In the genomic region with DNA sequence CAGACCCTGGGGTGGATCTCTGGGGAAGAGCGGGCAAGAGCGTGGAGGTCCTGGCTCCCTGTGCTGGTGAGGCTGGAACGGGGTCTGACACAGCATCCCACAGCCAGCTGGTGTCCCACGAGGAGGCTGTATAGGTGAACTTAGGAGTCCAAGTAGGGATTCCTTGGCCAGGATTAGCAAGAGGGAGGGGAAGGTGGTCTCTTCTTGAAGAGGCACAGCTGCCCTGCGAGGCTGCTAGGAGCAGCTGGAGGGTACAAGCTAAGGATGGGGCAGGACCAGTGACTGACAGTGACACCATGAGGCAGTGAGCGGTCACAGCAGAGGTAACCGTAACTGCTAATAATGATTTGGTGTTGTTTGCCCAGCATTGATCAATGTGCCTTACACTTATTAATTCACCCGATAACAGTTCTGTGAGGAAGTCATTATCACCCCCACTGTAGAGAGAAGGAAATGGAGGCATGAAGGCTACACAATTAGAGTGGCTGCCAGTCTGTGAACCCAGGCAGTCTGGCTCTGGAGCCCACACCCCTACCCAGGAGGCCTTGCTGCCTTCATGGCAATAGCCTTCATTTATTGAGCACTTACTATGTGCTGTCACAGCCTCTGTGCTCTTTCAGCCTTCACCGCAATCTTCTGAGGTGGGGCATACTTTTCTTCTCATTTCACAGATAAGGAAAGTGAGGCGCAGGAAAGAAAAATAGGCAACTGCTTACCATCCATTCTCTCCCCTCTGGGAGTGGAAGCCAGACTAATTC, we compare ENCODE assay signal across 8 cellular contexts. TPM values are rescaled to one million over a fixed set of nuclear protein-coding genes. Genes with fewer than 3 reads are reported as not detected.
DNase-seq lines count a peak whose midpoint lies in the region; ATAC-seq and TF ChIP-seq lines count a peak whose summit lies in the region.

No MANE protein-coding gene starts in this region.

- WGBS in liver: 61% methylated on average over 10 of the region's 10 CpGs
- 66 to 71% methylated on average over 10 of the region's 10 CpGs for WGBS in tibial nerve, 2 donors

- H3K9ac ChIP-seq in liver (ENCODE audit: low read depth in 1 of 2, low read length in 2 of 2): no peak overlapping the region

- no peaks in the 10 kb centered on the region for H3K27me3 ChIP-seq in liver (ENCODE audit: control insufficient read depth in 4 of 4, insufficient read depth in 4 of 4, low read length in 3 of 4)
- H3K27me3 ChIP-seq in tibial nerve: no peaks in the 10 kb centered on the region

- TF ChIP-seq POLR2A in tibial nerve (IDR thresholded peaks at IDR 0.05): no peak

- peak; percentile 66 for TF ChIP-seq CTCF in liver (IDR thresholded peaks at IDR 0.05; ENCODE audit: low read depth, low read length, missing input control)
- peak; percentile 33 to 66 (median 59) for TF ChIP-seq CTCF in tibial nerve (IDR thresholded peaks at IDR 0.05)

- no peak overlapping the region for H3K4me3 ChIP-seq in Jurkat, Clone E6-1 (ENCODE audit: low read length)
- H3K4me3 ChIP-seq in liver (ENCODE audit: low read depth in 1 of 3, low read length in 3 of 3) (no peak overlapping the region), tibial nerve (no peak overlapping the region)

- TF ChIP-seq EP300 in tibial nerve (IDR thresholded peaks at IDR 0.05): no peak

- DNase-seq in Daoy (ENCODE audit: low read depth) (peak; percentile 78), SW480 (ENCODE audit: low spot score) (peak; percentile 43), tibial nerve (ENCODE audit: low spot score in 2 of 2) (no peak), inferior parietal cortex (ENCODE audit: extremely low spot score) (no peak)
- DNase-seq in Jurkat, Clone E6-1 (ENCODE audit: low read depth, low spot score): peak; percentile 15
- DNase-seq in central memory CD4-positive, alpha-beta T cell: peak; percentile 24

- H3K36me3 ChIP-seq in liver (ENCODE audit: control insufficient read depth in 4 of 4, insufficient read depth in 3 of 4, low read depth in 1 of 4, low read length in 3 of 4) (no peaks in the 10 kb centered on the region), tibial nerve (no peaks in the 10 kb centered on the region)

- H3K9me3 ChIP-seq in liver (ENCODE audit: control insufficient read depth in 4 of 4, low read length in 3 of 4): no peaks in the 10 kb centered on the region
- H3K9me3 ChIP-seq in tibial nerve: no peaks in the 10 kb centered on the region

- peak; percentile 90 to 94 for TF ChIP-seq RAD21 in liver (IDR thresholded peaks at IDR 0.05)

- no peak overlapping the region for H3K27ac ChIP-seq in liver (ENCODE audit: low read depth in 1 of 2, low read length in 2 of 2)
- H3K27ac ChIP-seq in tibial nerve: peak overlapping the region in 1 of 4 donors; percentile 79

- peak; percentile 78 for ATAC-seq in GM21381 (IDR thresholded peaks at IDR 0.05; ENCODE audit: unreplicated experiment)

- H3K4me1 ChIP-seq in liver (ENCODE audit: control insufficient read depth in 4 of 4, insufficient read depth in 4 of 4, low read length in 3 of 4): peaks cover 5 to 15% (median 13%) of the 10 kb centered on the region in 4 donors
- H3K4me1 ChIP-seq in tibial nerve: peaks cover 0 to 33% (median 11%) of the 10 kb centered on the region in 4 donors

TF ChIP-seq in liver, 16 proteins besides CTCF, POLR2A, EP300 and RAD21:
- TF ChIP-seq RXRA (IDR thresholded peaks at IDR 0.05) (peak in 1 of 2 donors; percentile 37), GABPA (IDR thresholded peaks at IDR 0.05 in 1 of 2, conservative IDR thresholded peaks at IDR 0.05 in 1 of 2) (no peak), EGR1 (IDR thresholded peaks at IDR 0.05; ENCODE audit: low read depth in 2 of 2) (no peak), YY1 (IDR thresholded peaks at IDR 0.05) (no peak), JUND (IDR thresholded peaks at IDR 0.05) (no peak), HNF4A (conservative IDR thresholded peaks at IDR 0.05) (peak in 1 of 2 donors; percentile 6)
- TF ChIP-seq, protein P1, sequence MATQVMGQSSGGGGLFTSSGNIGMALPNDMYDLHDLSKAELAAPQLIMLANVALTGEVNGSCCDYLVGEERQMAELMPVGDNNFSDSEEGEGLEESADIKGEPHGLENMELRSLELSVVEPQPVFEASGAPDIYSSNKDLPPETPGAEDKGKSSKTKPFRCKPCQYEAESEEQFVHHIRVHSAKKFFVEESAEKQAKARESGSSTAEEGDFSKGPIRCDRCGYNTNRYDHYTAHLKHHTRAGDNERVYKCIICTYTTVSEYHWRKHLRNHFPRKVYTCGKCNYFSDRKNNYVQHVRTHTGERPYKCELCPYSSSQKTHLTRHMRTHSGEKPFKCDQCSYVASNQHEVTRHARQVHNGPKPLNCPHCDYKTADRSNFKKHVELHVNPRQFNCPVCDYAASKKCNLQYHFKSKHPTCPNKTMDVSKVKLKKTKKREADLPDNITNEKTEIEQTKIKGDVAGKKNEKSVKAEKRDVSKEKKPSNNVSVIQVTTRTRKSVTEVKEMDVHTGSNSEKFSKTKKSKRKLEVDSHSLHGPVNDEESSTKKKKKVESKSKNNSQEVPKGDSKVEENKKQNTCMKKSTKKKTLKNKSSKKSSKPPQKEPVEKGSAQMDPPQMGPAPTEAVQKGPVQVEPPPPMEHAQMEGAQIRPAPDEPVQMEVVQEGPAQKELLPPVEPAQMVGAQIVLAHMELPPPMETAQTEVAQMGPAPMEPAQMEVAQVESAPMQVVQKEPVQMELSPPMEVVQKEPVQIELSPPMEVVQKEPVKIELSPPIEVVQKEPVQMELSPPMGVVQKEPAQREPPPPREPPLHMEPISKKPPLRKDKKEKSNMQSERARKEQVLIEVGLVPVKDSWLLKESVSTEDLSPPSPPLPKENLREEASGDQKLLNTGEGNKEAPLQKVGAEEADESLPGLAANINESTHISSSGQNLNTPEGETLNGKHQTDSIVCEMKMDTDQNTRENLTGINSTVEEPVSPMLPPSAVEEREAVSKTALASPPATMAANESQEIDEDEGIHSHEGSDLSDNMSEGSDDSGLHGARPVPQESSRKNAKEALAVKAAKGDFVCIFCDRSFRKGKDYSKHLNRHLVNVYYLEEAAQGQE (IDR thresholded peaks at IDR 0.05): no peak

RNA-seq across cellular contexts. Expression of a gene that starts 59.4 kb away (rescaled TPM):
- total RNA-seq in Daoy (2014; rRNA removed; shearing (Covaris generic)): 8.8 and 12.9 TPM in 2 replicates
- polyA plus RNA-seq in Jurkat, Clone E6-1 (2012; ENCODE audit: insufficient read depth, insufficient read length): 40.4 TPM
- total RNA-seq in liver (1 to 10 TPM; 3.4 to 5.0 TPM), tibial nerve (10 to 100 TPM; 14.9 to 17.4 (median 16.5) TPM)
- polyA plus RNA-seq in liver: 1 to 10 TPM; 1.8 to 3.0 TPM

Comparison
In these comparisons a context has a peak if more than half of its experiments do, and no peak if none do; other contexts are left out.
1. DNase-seq: peak in Daoy (single experiment), Jurkat, Clone E6-1 (single experiment), SW480 (single experiment) and central memory CD4-positive, alpha-beta T cell (single experiment); none in tibial nerve (0 of 2) and inferior parietal cortex (single experiment).